ENCODE assay signal across 14 cellular contexts in the genomic region with DNA sequence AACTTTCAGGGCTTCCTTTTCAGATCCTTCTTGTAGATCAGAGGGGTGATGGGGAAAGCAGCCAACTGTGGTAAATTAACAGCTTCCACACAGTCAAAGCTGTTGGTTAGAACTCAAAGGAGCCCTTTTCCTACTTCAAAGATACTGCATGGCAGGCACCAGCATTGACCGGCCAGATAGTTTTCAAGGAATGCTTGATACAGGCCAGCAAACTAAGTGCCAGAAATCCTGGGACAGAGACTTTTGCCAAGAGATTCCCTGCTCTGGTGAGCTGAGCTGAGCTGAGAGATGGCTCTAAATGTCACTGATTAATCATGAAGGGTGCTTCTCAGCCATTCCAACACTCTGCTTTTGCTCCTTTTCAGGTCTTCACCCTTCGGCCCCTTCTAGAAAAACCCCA.
DNase-seq lines count a peak whose midpoint lies in the region; ATAC-seq and TF ChIP-seq lines count a peak whose summit lies in the region.
"Had no signal": no experiment of that assay in that cellular context is flagged by ENCODE, and none has a peak within 500 bp of the region (broad histone marks: within the 10 kb centered on the region; RNA-seq: fewer than 3 reads in every experiment).

No MANE protein-coding gene starts in this region.

- in situ Hi-C loops in GM13976 (cut with MboI; ENCODE audit: low sequenced_read_pairs, unreplicated experiment) = no loop called here

- DNase-seq in Right ventricle myocardium inferior (ENCODE audit: missing footprints) = no peak
- no peak for DNase-seq in cardiac septum (ENCODE audit: low spot score)
- peak; percentile 24 for DNase-seq in fibroblast of gingiva (ENCODE audit: low read depth)
- peak; percentile 11 for DNase-seq in mucosa of gallbladder (ENCODE audit: low spot score)
- peak; percentile 46 for DNase-seq in ureter (ENCODE audit: low spot score)
- no peak for DNase-seq in AML-193 (lab: John Stamatoyannopoulos, UW)
- DNase-seq in GM13976 (ENCODE audit: low spot score) = no peak
- DNase-seq: activated CD8-positive, alpha-beta memory T cell treated with anti-CD3 and anti-CD28 coated beads for 24 hours; activated naive CD4-positive, alpha-beta T cell treated with anti-CD3 and anti-CD28 coated beads, Interleukin-2, amount 10 ng/mL, durations not matched to agents 7 days and 5 days; KG1; naive thymus-derived CD8-positive, alpha-beta T cell; NCI-H2029; SIG-M5 had no signal

- TF ChIP-seq CTCF in GM13976 (IDR thresholded peaks at IDR 0.05; ENCODE audit: borderline replicate concordance, control extremely low read depth, extremely low read depth, insufficient read depth, missing control alignments) = no peak

- ATAC-seq in Right ventricle myocardium inferior (peak; percentile 80), HG03159 (IDR thresholded peaks at IDR 0.05; ENCODE audit: unreplicated experiment) (no peak)
- ATAC-seq: naive thymus-derived CD8-positive, alpha-beta T cell had no signal

- intact Hi-C loops in Right ventricle myocardium inferior (cut with DNase I) = no loop called here
- intact Hi-C loops in cardiac septum (cut with DNase I) = no loop called here

Comparison
In these comparisons a context has a peak if more than half of its experiments do, and no peak if none do; other contexts are left out.
1. DNase-seq: peak in fibroblast of gingiva (single experiment), mucosa of gallbladder (single experiment) and ureter (single experiment); none in Right ventricle myocardium inferior (single experiment), cardiac septum (single experiment), AML-193 (0 of 2) and GM13976 (single experiment).